Comparison of ENCODE assay signal across 8 cellular contexts in genomic region chr15:78859971-78860733, GRCh38. TPM values are rescaled to one million over a fixed set of nuclear protein-coding genes. Genes with fewer than 3 reads are reported as not detected.
A peak's percentile ranks its signal among the peaks of the same experiment; 100 is the strongest.
DNase-seq lines count a peak whose midpoint lies in the region; ATAC-seq lines count a peak whose summit lies in the region.

No MANE protein-coding gene starts in this region.

- POLR2A ChIA-PET in activated CD8-positive, alpha-beta T cell treated with anti-CD3 and anti-CD28 coated beads, Interleukin-2, amount 10 ng/mL, durations not matched to agents 7 days and 5 days (lab: Charles Lee) = interaction anchor here (1.5 kb wide), 1 partner anchor 14 kb away, joined by 4 read pairs; no protein-coding TSS in a partner anchor

- CTCF ChIA-PET in activated CD8-positive, alpha-beta T cell treated with anti-CD3 and anti-CD28 coated beads, Interleukin-2, amount 10 ng/mL, durations not matched to agents 7 days and 5 days (lab: Charles Lee) = interaction anchor here (0.7 to 1.7 kb wide), 8 partner anchors 9 to 325 kb away, joined by 3 to 8 read pairs (median 4); no protein-coding TSS in a partner anchor

- H3K27me3 Mint-ChIP-seq in activated CD8-positive, alpha-beta T cell treated with anti-CD3 and anti-CD28 coated beads, Interleukin-2, amount 10 ng/mL, durations not matched to agents 7 days and 5 days (ENCODE audit: low read depth) = no peaks in the 10 kb centered on the region
- no peaks in the 10 kb centered on the region for H3K27me3 Mint-ChIP-seq in effector memory CD8-positive, alpha-beta T cell

- ATAC-seq in GM18511 (IDR thresholded peaks at IDR 0.05; ENCODE audit: unreplicated experiment) (peak; percentile 87), HG03342 (IDR thresholded peaks at IDR 0.05; ENCODE audit: unreplicated experiment) (peak; percentile 86)
- peak; percentile 85 for ATAC-seq in activated CD8-positive, alpha-beta T cell treated with anti-CD3 and anti-CD28 coated beads, Interleukin-2, amount 10 ng/mL, durations not matched to agents 7 days and 5 days
- ATAC-seq in effector memory CD8-positive, alpha-beta T cell (replicated peaks) = peak; percentile 83

- H3K23ac ChIP-seq in mesendoderm (ENCODE audit: low read length) = no peak overlapping the region

- no peak overlapping the region for H2AK5ac ChIP-seq in mesendoderm (ENCODE audit: low read length)

- H3K4me1 ChIP-seq in mesendoderm (ENCODE audit: control insufficient read depth, low read depth, low read length) = no peaks in the 10 kb centered on the region

- H4K5ac ChIP-seq in mesendoderm (ENCODE audit: low read length) = no peak overlapping the region

- H2BK120ac ChIP-seq in mesendoderm (ENCODE audit: low read depth, low read length) = no peak overlapping the region

- H3K4me3 ChIP-seq in mesendoderm (ENCODE audit: low read length) = peak overlapping the region; percentile 6

- H3K27ac ChIP-seq in mesendoderm (ENCODE audit: low read depth, low read length) = no peak overlapping the region

- peak overlapping the region; percentile 29 for H3K4me2 ChIP-seq in mesendoderm (ENCODE audit: low read length)

- WGBS in mesendoderm (ENCODE audit: extremely low coverage, insufficient coverage, low lambda C conversion rate) = no CpG with 5 or more reads among the region's 29 CpGs

- H3K27me3 ChIP-seq in mesendoderm (ENCODE audit: insufficient read depth, low read length, poor library complexity) = no peaks in the 10 kb centered on the region

- no peak overlapping the region for H2BK5ac ChIP-seq in mesendoderm (ENCODE audit: low read length)

- H3K9me3 Mint-ChIP-seq in activated CD8-positive, alpha-beta T cell treated with anti-CD3 and anti-CD28 coated beads, Interleukin-2, amount 10 ng/mL, durations not matched to agents 7 days and 5 days (ENCODE audit: insufficient read depth) = peaks cover 4% of the 10 kb centered on the region
- no peaks in the 10 kb centered on the region for H3K9me3 Mint-ChIP-seq in effector memory CD8-positive, alpha-beta T cell

- H3K4me3 Mint-ChIP-seq in activated CD8-positive, alpha-beta T cell treated with anti-CD3 and anti-CD28 coated beads, Interleukin-2, amount 10 ng/mL, durations not matched to agents 7 days and 5 days = peak overlapping the region; percentile 83
- H3K4me3 Mint-ChIP-seq in effector memory CD8-positive, alpha-beta T cell = peak overlapping the region; percentile 82

- H3K27ac Mint-ChIP-seq in activated CD8-positive, alpha-beta T cell treated with anti-CD3 and anti-CD28 coated beads, Interleukin-2, amount 10 ng/mL, durations not matched to agents 7 days and 5 days = peak overlapping the region; percentile 80
- peak overlapping the region; percentile 91 to 95 for H3K27ac Mint-ChIP-seq in effector memory CD8-positive, alpha-beta T cell

- peaks cover 7% of the 10 kb centered on the region for H3K4me1 Mint-ChIP-seq in activated CD8-positive, alpha-beta T cell treated with anti-CD3 and anti-CD28 coated beads, Interleukin-2, amount 10 ng/mL, durations not matched to agents 7 days and 5 days (ENCODE audit: low read depth)
- peaks cover 3 to 5% of the 10 kb centered on the region in 2 donors for H3K4me1 Mint-ChIP-seq in effector memory CD8-positive, alpha-beta T cell (ENCODE audit: low read depth in 2 of 2)

- H4K8ac ChIP-seq in mesendoderm (ENCODE audit: low read depth, low read length) = no peak overlapping the region

- H3K18ac ChIP-seq in mesendoderm (ENCODE audit: low read length) = peak overlapping the region; percentile 54

- no peak overlapping the region for H3K4ac ChIP-seq in mesendoderm (ENCODE audit: low read depth, low read length)

- H2BK15ac ChIP-seq in mesendoderm (replicated peaks; ENCODE audit: low read depth) = no peak overlapping the region

- no peaks in the 10 kb centered on the region for H3K36me3 Mint-ChIP-seq in activated CD8-positive, alpha-beta T cell treated with anti-CD3 and anti-CD28 coated beads, Interleukin-2, amount 10 ng/mL, durations not matched to agents 7 days and 5 days (ENCODE audit: low read depth)
- peaks cover 12% of the 10 kb centered on the region for H3K36me3 Mint-ChIP-seq in effector memory CD8-positive, alpha-beta T cell (ENCODE audit: insufficient read depth)

- no peaks in the 10 kb centered on the region for H3K79me2 ChIP-seq in mesendoderm (ENCODE audit: control insufficient read depth, insufficient read depth, low read length)

- peak overlapping the region; percentile 60 for H3K9ac ChIP-seq in mesendoderm (ENCODE audit: low read length)

- DNase-seq in 8988T = peak; percentile 21
- peak; percentile 71 for DNase-seq in NCI-H774 (lab: John Stamatoyannopoulos, UW)
- peak; percentile 86 for DNase-seq in activated CD8-positive, alpha-beta T cell treated with anti-CD3 and anti-CD28 coated beads, Interleukin-2, amount 10 ng/mL, durations not matched to agents 7 days and 5 days
- peak; percentile 60 to 74 (median 63) for DNase-seq in effector memory CD8-positive, alpha-beta T cell
- DNase-seq in mesendoderm = peak; percentile 95
- DNase-seq in stimulated activated CD8-positive, alpha-beta memory T cell treated with anti-CD3 and anti-CD28 coated beads, Interleukin-12 subunit alpha, Interleukin-12 subunit beta, amount 100 ng/mL, for 1 hour (ENCODE audit: low read depth) = peak; percentile 42

- no peaks in the 10 kb centered on the region for H3K36me3 ChIP-seq in mesendoderm (ENCODE audit: control insufficient read depth, insufficient read depth, low read length)

- H3K79me1 ChIP-seq in mesendoderm (ENCODE audit: low read length) = no peaks in the 10 kb centered on the region

- peak overlapping the region; percentile 47 for H3K56ac ChIP-seq in mesendoderm (ENCODE audit: low read length)

RNA-seq across cellular contexts. Expression of gene MORF4L1, which starts 12.5 kb away (rescaled TPM):
- 100 to 1,000 TPM; 243 to 244 TPM for total RNA-seq in activated CD8-positive, alpha-beta T cell treated with anti-CD3 and anti-CD28 coated beads, Interleukin-2, amount 10 ng/mL, durations not matched to agents 7 days and 5 days
- 719 TPM for polyA plus RNA-seq in mesendoderm (2013, experiment 1 of 2)
- polyA plus RNA-seq in mesendoderm (2013, experiment 2 of 2) = 714 TPM

RNA-seq across cellular contexts. Expression of gene ADAMTS7, which starts 48.9 kb away (rescaled TPM):
- not detected for total RNA-seq in activated CD8-positive, alpha-beta T cell treated with anti-CD3 and anti-CD28 coated beads, Interleukin-2, amount 10 ng/mL, durations not matched to agents 7 days and 5 days
- 11.7 TPM for polyA plus RNA-seq in mesendoderm (2013, experiment 1 of 2)
- 10.7 TPM for polyA plus RNA-seq in mesendoderm (2013, experiment 2 of 2)

Comparison
In these comparisons a context has a peak if more than half of its experiments do, and no peak if none do; other contexts are left out.
1. DNase-seq: peak in every context shown above with its lines; median percentile 95 in mesendoderm; 86 in activated CD8-positive, alpha-beta T cell treated with anti-CD3 and anti-CD28 coated beads, Interleukin-2, amount 10 ng/mL, durations not matched to agents 7 days and 5 days; 71 in NCI-H774; 63 in effector memory CD8-positive, alpha-beta T cell; 42 in stimulated activated CD8-positive, alpha-beta memory T cell treated with anti-CD3 and anti-CD28 coated beads, Interleukin-12 subunit alpha, Interleukin-12 subunit beta, amount 100 ng/mL, for 1 hour; 21 in 8988T.